28 cellular contexts compared by ENCODE assay signal in the genomic region with DNA sequence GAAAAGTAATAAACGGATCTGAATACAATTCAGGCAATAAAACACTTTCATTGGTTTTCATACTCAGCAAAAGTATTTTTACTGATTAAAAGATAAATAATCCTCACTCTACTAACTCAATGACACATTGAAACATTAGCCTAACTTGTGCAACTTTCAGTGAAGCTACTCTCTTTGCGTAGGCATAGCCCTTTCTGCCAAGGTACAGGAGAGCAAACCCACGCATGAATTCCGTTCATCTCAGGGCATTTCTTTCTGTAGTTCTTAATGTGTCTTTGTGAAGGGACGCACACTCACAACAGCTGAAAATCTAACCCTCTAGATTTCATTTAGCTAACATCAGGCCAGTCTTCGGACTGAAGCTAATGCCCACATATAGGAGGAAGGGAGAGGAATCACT.
"Had no signal": no experiment of that assay in that cellular context is flagged by ENCODE, and none has a peak within 500 bp of the region (broad histone marks: within the 10 kb centered on the region; RNA-seq: fewer than 3 reads in every experiment).

No MANE protein-coding gene starts in this region.

- DNase-seq: naive thymus-derived CD8-positive, alpha-beta T cell; nephron progenitor cell; occipital lobe; ovary; posterior cingulate gyrus; psoas muscle; right cardiac atrium; right lobe of liver; sigmoid colon; small intestine; stimulated activated CD4-positive, alpha-beta T cell treated with anti-CD3 and anti-CD28 coated beads, Interleukin-15, amount 100 ng/mL, for 24 hours; stimulated activated CD4-positive, alpha-beta T cell treated with anti-CD3 and anti-CD28 coated beads, Interleukin-4, amount 100 ng/mL, for 1 hour; stimulated activated CD4-positive, alpha-beta T cell treated with anti-CD3 and anti-CD28 coated beads, Interleukin-4, amount 100 ng/mL, for 4 hours; stimulated activated CD8-positive, alpha-beta memory T cell treated with anti-CD3 and anti-CD28 coated beads, Interleukin-4, amount 100 ng/mL, for 48 hours; stimulated activated naive CD4-positive, alpha-beta T cell; stimulated activated naive CD8-positive, alpha-beta T cell treated with anti-CD3 and anti-CD28 coated beads, Interleukin-15, amount 100 ng/mL, for 72 hours; stimulated activated naive CD8-positive, alpha-beta T cell treated with anti-CD3 and anti-CD28 coated beads, Interleukin-15, Interleukin-2, amounts not matched to agents 100 U/mL and 50 U/mL, for 24 hours; substantia nigra; testis; tibial artery; transverse colon; upper lobe of left lung had no signal

- H3K9ac ChIP-seq: parathyroid adenoma had no signal

- H3K27me3 ChIP-seq: ovary, right lobe of liver, sigmoid colon, suprapubic skin, testis, tibial artery, transverse colon, upper lobe of left lung, vagina had no signal

- H3K4me1 ChIP-seq: parathyroid adenoma, psoas muscle, right lobe of liver, sigmoid colon, suprapubic skin, testis, transverse colon, upper lobe of left lung, vagina had no signal

- H3K27ac ChIP-seq: ovary, parathyroid adenoma, psoas muscle, right lobe of liver, sigmoid colon, suprapubic skin, testis, tibial artery, transverse colon, upper lobe of left lung, vagina had no signal

- H3K4me3 Mint-ChIP-seq: naive thymus-derived CD8-positive, alpha-beta T cell; natural killer cell treated with Interleukin-12 subunit alpha and Interleukin-12 subunit beta and Interleukin-15 and Interleukin-18, amount 100 ng/mL, for 72 hours; nephron progenitor cell; neural crest cell; stimulated activated memory B cell treated with anti-CD40 and anti-IgM and Interleukin-4, amounts not matched to agents 10 μg/mL and 1 μg/mL and 100 μg/mL, for 72 hours; stimulated activated naive CD8-positive, alpha-beta T cell treated with anti-CD3 and anti-CD28 coated beads, Interleukin-15, amount 100 ng/mL, for 72 hours had no signal

- H3K9me3 Mint-ChIP-seq: naive thymus-derived CD8-positive, alpha-beta T cell; natural killer cell treated with Interleukin-12 subunit alpha and Interleukin-12 subunit beta and Interleukin-15 and Interleukin-18, amount 100 ng/mL, for 72 hours; nephron progenitor cell; neural crest cell; stimulated activated memory B cell treated with anti-CD40 and anti-IgM and Interleukin-4, amounts not matched to agents 10 μg/mL and 1 μg/mL and 100 μg/mL, for 72 hours had no signal

- H2AFZ ChIP-seq: parathyroid adenoma had no signal

- H3K79me2 ChIP-seq: parathyroid adenoma had no signal

- H3K36me3 Mint-ChIP-seq: naive thymus-derived CD8-positive, alpha-beta T cell; natural killer cell treated with Interleukin-12 subunit alpha and Interleukin-12 subunit beta and Interleukin-15 and Interleukin-18, amount 100 ng/mL, for 72 hours; stimulated activated memory B cell treated with anti-CD40 and anti-IgM and Interleukin-4, amounts not matched to agents 10 μg/mL and 1 μg/mL and 100 μg/mL, for 72 hours had no signal

- H3K4me1 Mint-ChIP-seq: naive thymus-derived CD8-positive, alpha-beta T cell; stimulated activated naive CD8-positive, alpha-beta T cell treated with anti-CD3 and anti-CD28 coated beads, Interleukin-15, amount 100 ng/mL, for 72 hours had no signal

- H3K9me3 ChIP-seq: ovary, psoas muscle, right lobe of liver, sigmoid colon, suprapubic skin, testis, tibial artery, transverse colon, upper lobe of left lung, vagina had no signal

- H3K27me3 Mint-ChIP-seq: naive thymus-derived CD8-positive, alpha-beta T cell; natural killer cell treated with Interleukin-12 subunit alpha and Interleukin-12 subunit beta and Interleukin-15 and Interleukin-18, amount 100 ng/mL, for 72 hours; stimulated activated memory B cell treated with anti-CD40 and anti-IgM and Interleukin-4, amounts not matched to agents 10 μg/mL and 1 μg/mL and 100 μg/mL, for 72 hours; stimulated activated naive CD8-positive, alpha-beta T cell treated with anti-CD3 and anti-CD28 coated beads, Interleukin-15, amount 100 ng/mL, for 72 hours had no signal

- H3K27ac Mint-ChIP-seq: naive thymus-derived CD8-positive, alpha-beta T cell; natural killer cell treated with Interleukin-12 subunit alpha and Interleukin-12 subunit beta and Interleukin-15 and Interleukin-18, amount 100 ng/mL, for 72 hours; nephron progenitor cell; stimulated activated memory B cell treated with anti-CD40 and anti-IgM and Interleukin-4, amounts not matched to agents 10 μg/mL and 1 μg/mL and 100 μg/mL, for 72 hours; stimulated activated naive CD8-positive, alpha-beta T cell treated with anti-CD3 and anti-CD28 coated beads, Interleukin-15, amount 100 ng/mL, for 72 hours had no signal

- H3K36me3 ChIP-seq: ovary, right lobe of liver, sigmoid colon, suprapubic skin, tibial artery, transverse colon, upper lobe of left lung, vagina had no signal

- H3K4me3 ChIP-seq: ovary, psoas muscle, right lobe of liver, sigmoid colon, suprapubic skin, testis, tibial artery, transverse colon, upper lobe of left lung, vagina had no signal

- ATAC-seq: naive thymus-derived CD8-positive, alpha-beta T cell; natural killer cell treated with Interleukin-12 subunit alpha and Interleukin-12 subunit beta and Interleukin-15 and Interleukin-18, amount 100 ng/mL, for 72 hours; psoas muscle; right cardiac atrium; right lobe of liver; stimulated activated memory B cell treated with anti-CD40 and anti-IgM and Interleukin-4, amounts not matched to agents 10 μg/mL and 1 μg/mL and 100 μg/mL, for 72 hours; stimulated activated naive CD8-positive, alpha-beta T cell treated with anti-CD3 and anti-CD28 coated beads, Interleukin-15, amount 100 ng/mL, for 72 hours; stimulated activated naive CD8-positive, alpha-beta T cell treated with anti-CD3 and anti-CD28 coated beads, Interleukin-15, Interleukin-2, amounts not matched to agents 100 U/mL and 50 U/mL, for 24 hours had no signal
